Comparison of ENCODE assay signal across 28 cellular contexts in the genomic region with DNA sequence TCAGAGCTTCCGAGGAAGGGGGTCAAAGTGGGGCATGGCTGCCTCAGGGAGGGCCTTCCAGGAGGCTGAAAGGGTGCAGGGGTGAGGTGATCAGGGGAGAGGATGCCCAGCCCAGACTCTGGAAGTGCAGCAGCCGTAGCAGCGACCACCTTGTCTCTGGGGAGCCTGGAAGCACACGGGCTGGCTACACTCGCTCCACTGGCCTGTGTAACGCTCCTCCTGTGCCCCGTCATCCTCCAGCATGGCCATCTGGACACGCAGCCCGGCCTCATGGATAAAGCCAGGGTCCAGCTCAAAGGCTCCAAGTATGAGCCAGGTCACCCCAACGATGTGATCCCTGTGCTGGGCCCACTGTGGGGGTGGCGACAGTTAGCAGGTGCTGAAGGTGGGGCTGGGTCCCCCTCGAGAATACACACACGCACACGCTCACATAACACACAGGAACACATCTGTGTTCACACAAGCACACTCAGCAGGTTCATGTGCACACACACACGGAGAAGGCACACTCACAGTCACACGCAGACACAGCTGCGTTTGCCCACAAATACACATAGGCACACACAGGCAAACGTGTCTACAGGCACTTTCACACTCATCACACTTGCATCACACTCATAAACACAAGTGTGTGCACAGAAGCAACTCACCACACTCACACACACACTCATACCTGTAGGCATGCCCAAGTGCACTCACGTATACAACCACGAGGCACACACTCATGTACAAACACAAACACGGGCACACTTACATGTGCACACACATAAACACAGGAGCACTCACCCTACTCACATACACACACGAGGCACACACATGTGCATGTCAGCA. TPM values are rescaled to one million over a fixed set of nuclear protein-coding genes. Genes with fewer than 3 reads are reported as not detected.
A peak's percentile ranks its signal among the peaks of the same experiment; 100 is the strongest.
DNase-seq lines count a peak whose midpoint lies in the region; ATAC-seq, FAIRE-seq and TF ChIP-seq lines count a peak whose summit lies in the region.
"Had no signal": no experiment of that assay in that cellular context is flagged by ENCODE, and none has a peak within 500 bp of the region (broad histone marks: within the 10 kb centered on the region; RNA-seq: fewer than 3 reads in every experiment).

No MANE protein-coding gene starts in this region.

- H3K9me3 Mint-ChIP-seq in natural killer cell treated with Interleukin-12 subunit alpha and Interleukin-12 subunit beta and Interleukin-15 and Interleukin-18, amount 100 ng/mL, for 72 hours: no peaks in the 10 kb centered on the region
- H3K9me3 Mint-ChIP-seq in natural killer cell (no peaks in the 10 kb centered on the region), neural progenitor cell (no peaks in the 10 kb centered on the region), progenitor cell of endocrine pancreas (ENCODE audit: low read depth) (no peaks in the 10 kb centered on the region)
- H3K9me3 Mint-ChIP-seq in activated naive CD4-positive, alpha-beta T cell treated with anti-CD3 and anti-CD28 coated beads, Interleukin-2, amount 10 ng/mL, durations not matched to agents 7 days and 5 days: no peaks in the 10 kb centered on the region
- H3K9me3 Mint-ChIP-seq: activated naive CD4-positive, alpha-beta T cell treated with anti-CD3 and anti-CD28 coated beads, Interleukin-2, amount 50 U/mL, for 72 hours; activated T-cell treated with anti-CD3 and anti-CD28 coated beads, Interleukin-2, amount 50 U/mL, for 72 hours; naive thymus-derived CD4-positive, alpha-beta T cell; T-helper 2 cell treated with Interferon-gamma antibody and Interleukin-4, amounts not matched to agents 5 μg/mL and 100 μg/mL, for 36 hours had no signal

- no peak overlapping the region for H3K4me3 ChIP-seq in GM12878
- H3K4me3 ChIP-seq in neural progenitor cell: no peak overlapping the region
- H3K4me3 ChIP-seq: esophagus squamous epithelium, HAP-1, psoas muscle had no signal

- RAD21 ChIA-PET in GM12878 (lab: Charles Lee; ENCODE audit: unreplicated experiment): interaction anchor here (1.0 to 1.5 kb wide), 2 partner anchors 19 to 63 kb away, joined by 3 to 4 read pairs; a partner anchor contains a TSS

- ATAC-seq in natural killer cell treated with Interleukin-12 subunit alpha and Interleukin-12 subunit beta and Interleukin-15 and Interleukin-18, amount 100 ng/mL, for 72 hours: peak in 1 of 2 donors; percentile 4
- ATAC-seq in natural killer cell (no peak), GM12878 (no peak)
- ATAC-seq: activated T-cell treated with anti-CD3 and anti-CD28 coated beads, Interleukin-2, amount 50 U/mL, for 72 hours; psoas muscle had no signal

- FAIRE-seq in GM12878 (lab: Jason Lieb, UNC): no peak
- FAIRE-seq: A204.1, G401.6, HepG2 had no signal

- SMC1A ChIA-PET in GM12878 (lab: Charles Lee; ENCODE audit: uncharacterized antibody, unreplicated experiment): interaction anchor here (0.9 kb wide), 1 partner anchor 19 kb away, joined by 3 read pairs; a partner anchor contains a TSS

- H3K4me2 ChIP-seq in GM12878 (ENCODE audit: control insufficient read depth, insufficient read depth) (no peak overlapping the region), neural progenitor cell (no peak overlapping the region)
- H3K4me2 ChIP-seq: SK-N-SH had no signal

- no peak overlapping the region for H3K27ac ChIP-seq in GM12878 (ENCODE audit: control insufficient read depth, insufficient read depth)
- no peak overlapping the region for H3K27ac ChIP-seq in neural progenitor cell
- H3K27ac ChIP-seq: esophagus squamous epithelium, psoas muscle, RWPE1 had no signal

- WGBS in GM12878 (ENCODE audit: insufficient coverage, insufficient replicate concordance, low lambda C conversion rate, missing lambda C conversion rate): 59% methylated on average over 22 of the region's 22 CpGs

- H3K36me3 ChIP-seq in GM12878 (ENCODE audit: control insufficient read depth in 2 of 2, insufficient read depth in 2 of 2, low read length in 1 of 2): peaks cover 0 to 8% of the 10 kb centered on the region in 2 experiments; a peak in 2 of 4 replicates
- no peaks in the 10 kb centered on the region for H3K36me3 ChIP-seq in neural progenitor cell
- H3K36me3 ChIP-seq: BE2C, esophagus squamous epithelium had no signal

- no peaks in the 10 kb centered on the region for H3K36me3 Mint-ChIP-seq in natural killer cell treated with Interleukin-12 subunit alpha and Interleukin-12 subunit beta and Interleukin-15 and Interleukin-18, amount 100 ng/mL, for 72 hours
- no peaks in the 10 kb centered on the region for H3K36me3 Mint-ChIP-seq in natural killer cell
- H3K36me3 Mint-ChIP-seq in neural progenitor cell: peaks cover 5% of the 10 kb centered on the region
- H3K36me3 Mint-ChIP-seq in progenitor cell of endocrine pancreas (ENCODE audit: insufficient read depth): no peaks in the 10 kb centered on the region
- peaks cover 5% of the 10 kb centered on the region for H3K36me3 Mint-ChIP-seq in activated naive CD4-positive, alpha-beta T cell treated with anti-CD3 and anti-CD28 coated beads, Interleukin-2, amount 10 ng/mL, durations not matched to agents 7 days and 5 days
- H3K36me3 Mint-ChIP-seq: activated naive CD4-positive, alpha-beta T cell treated with anti-CD3 and anti-CD28 coated beads, Interleukin-2, amount 50 U/mL, for 72 hours had no signal

- H3K79me2 ChIP-seq in GM12878 (ENCODE audit: control insufficient read depth, insufficient read depth, low read length) (no peaks in the 10 kb centered on the region), neural progenitor cell (ENCODE audit: low read depth) (no peaks in the 10 kb centered on the region)

- H4K20me1 ChIP-seq in GM12878 (ENCODE audit: control insufficient read depth, insufficient read depth): no peaks in the 10 kb centered on the region
- H4K20me1 ChIP-seq in neural progenitor cell (ENCODE audit: low read depth): no peaks in the 10 kb centered on the region

- H3K9ac ChIP-seq in GM12878 (ENCODE audit: control insufficient read depth, insufficient read depth, low read length): no peak overlapping the region
- no peak overlapping the region for H3K9ac ChIP-seq in neural progenitor cell
- H3K9ac ChIP-seq: SK-N-SH had no signal

- H3K27ac Mint-ChIP-seq in natural killer cell treated with Interleukin-12 subunit alpha and Interleukin-12 subunit beta and Interleukin-15 and Interleukin-18, amount 100 ng/mL, for 72 hours: no peak overlapping the region
- H3K27ac Mint-ChIP-seq in natural killer cell (peak overlapping the region in 1 of 2 donors; percentile 24), neural progenitor cell (peak overlapping the region; percentile 54), progenitor cell of endocrine pancreas (no peak overlapping the region)
- no peak overlapping the region for H3K27ac Mint-ChIP-seq in activated naive CD4-positive, alpha-beta T cell treated with anti-CD3 and anti-CD28 coated beads, Interleukin-2, amount 10 ng/mL, durations not matched to agents 7 days and 5 days
- H3K27ac Mint-ChIP-seq: activated naive CD4-positive, alpha-beta T cell treated with anti-CD3 and anti-CD28 coated beads, Interleukin-2, amount 50 U/mL, for 72 hours; activated T-cell treated with anti-CD3 and anti-CD28 coated beads, Interleukin-2, amount 50 U/mL, for 72 hours; naive thymus-derived CD4-positive, alpha-beta T cell; T-helper 2 cell treated with Interferon-gamma antibody and Interleukin-4, amounts not matched to agents 5 μg/mL and 100 μg/mL, for 36 hours had no signal

- H3K4me3 Mint-ChIP-seq in natural killer cell treated with Interleukin-12 subunit alpha and Interleukin-12 subunit beta and Interleukin-15 and Interleukin-18, amount 100 ng/mL, for 72 hours: no peak overlapping the region
- no peak overlapping the region for H3K4me3 Mint-ChIP-seq in natural killer cell
- no peak overlapping the region for H3K4me3 Mint-ChIP-seq in neural progenitor cell
- no peak overlapping the region for H3K4me3 Mint-ChIP-seq in progenitor cell of endocrine pancreas (ENCODE audit: low read depth)
- H3K4me3 Mint-ChIP-seq in activated naive CD4-positive, alpha-beta T cell treated with anti-CD3 and anti-CD28 coated beads, Interleukin-2, amount 10 ng/mL, durations not matched to agents 7 days and 5 days: no peak overlapping the region
- H3K4me3 Mint-ChIP-seq: activated T-cell treated with anti-CD3 and anti-CD28 coated beads, Interleukin-2, amount 50 U/mL, for 72 hours; naive thymus-derived CD4-positive, alpha-beta T cell; T-helper 2 cell treated with Interferon-gamma antibody and Interleukin-4, amounts not matched to agents 5 μg/mL and 100 μg/mL, for 36 hours had no signal

- in situ Hi-C loops in GM12878 (cut with MboI): no loop called here

- POLR2A ChIA-PET in GM12878 (lab: Charles Lee): interaction anchor here (1.0 to 1.9 kb wide), 2 partner anchors 19 to 157 kb away, joined by 3 to 5 read pairs; a partner anchor contains a TSS

- CTCF ChIA-PET in GM12878 (lab: Yijun Ruan, JAX): no interaction called here
- CTCF ChIA-PET in activated naive CD4-positive, alpha-beta T cell treated with anti-CD3 and anti-CD28 coated beads, Interleukin-2, amount 10 ng/mL, durations not matched to agents 7 days and 5 days (lab: Charles Lee): interaction anchor here (0.6 kb wide), 1 partner anchor 59 kb away, joined by 3 read pairs; no protein-coding TSS in a partner anchor

- no peak overlapping the region for H2AFZ ChIP-seq in GM12878 (ENCODE audit: control insufficient read depth, low read depth, low read length)
- no peak overlapping the region for H2AFZ ChIP-seq in neural progenitor cell (replicated peaks)

- H3K27me3 ChIP-seq in GM12878 (replicated peaks in 1 of 2; ENCODE audit: control insufficient read depth in 2 of 2, insufficient read depth in 2 of 2, low read length in 1 of 2) (no peaks in the 10 kb centered on the region), neural progenitor cell (no peaks in the 10 kb centered on the region)
- H3K27me3 ChIP-seq: BE2C, esophagus squamous epithelium had no signal

- H3K27me3 Mint-ChIP-seq in natural killer cell treated with Interleukin-12 subunit alpha and Interleukin-12 subunit beta and Interleukin-15 and Interleukin-18, amount 100 ng/mL, for 72 hours: no peaks in the 10 kb centered on the region
- H3K27me3 Mint-ChIP-seq in natural killer cell (ENCODE audit: low read depth in 2 of 2) (no peaks in the 10 kb centered on the region), neural progenitor cell (ENCODE audit: insufficient read depth, low read depth) (peaks cover 2% of the 10 kb centered on the region), progenitor cell of endocrine pancreas (no peaks in the 10 kb centered on the region)
- H3K27me3 Mint-ChIP-seq in activated naive CD4-positive, alpha-beta T cell treated with anti-CD3 and anti-CD28 coated beads, Interleukin-2, amount 10 ng/mL, durations not matched to agents 7 days and 5 days: no peaks in the 10 kb centered on the region
- H3K27me3 Mint-ChIP-seq: naive thymus-derived CD4-positive, alpha-beta T cell had no signal

- intact Hi-C loops in natural killer cell (cut with micrococcal nuclease) (no loop called here), GM12878 (cut with micrococcal nuclease; ENCODE audit: unreplicated experiment) (no loop called here)

- peak; percentile 58 for TF ChIP-seq POLR2A in GM12878 (IDR thresholded peaks at IDR 0.05; ENCODE audit: low read depth, low read length)

- no peak for TF ChIP-seq RAD21 in GM12878 (IDR thresholded peaks at IDR 0.05; ENCODE audit: insufficient read depth, low read depth, low read length)

- H3K4me1 ChIP-seq in GM12878 (ENCODE audit: control insufficient read depth, insufficient read depth, low read length): peaks cover 25% of the 10 kb centered on the region
- H3K4me1 ChIP-seq in neural progenitor cell: no peaks in the 10 kb centered on the region
- H3K4me1 ChIP-seq: HAP-1, psoas muscle had no signal

- H3F3A ChIP-seq in neural progenitor cell (ENCODE audit: low read depth): no peaks in the 10 kb centered on the region

- BruUV-seq in GM12878 (replicated peaks; lab: Mats Ljungman, UMichigan): no TSS peak

- H3K9me3 ChIP-seq in GM12878 (replicated peaks; ENCODE audit: control insufficient read depth, insufficient read depth, low read length) (no peaks in the 10 kb centered on the region), neural progenitor cell (ENCODE audit: low read depth) (no peaks in the 10 kb centered on the region)
- H3K9me3 ChIP-seq: BE2C, esophagus squamous epithelium, HAP-1, psoas muscle, SK-N-SH had no signal

- TF ChIP-seq CTCF in natural killer cell (IDR thresholded peaks at IDR 0.05) (no peak), GM12878 (IDR thresholded peaks at IDR 0.05 in 2 of 3, conservative IDR thresholded peaks at IDR 0.05 in 1 of 3; ENCODE audit: control insufficient read depth in 2 of 3, extremely low read depth in 1 of 3, insufficient read depth in 1 of 3, low read depth in 3 of 3, low read length in 3 of 3) (no peak), neural progenitor cell (IDR thresholded peaks at IDR 0.05) (no peak), progenitor cell of endocrine pancreas (IDR thresholded peaks at IDR 0.05; ENCODE audit: unreplicated experiment) (no peak)

- DNase-seq in natural killer cell treated with Interleukin-12 subunit alpha and Interleukin-12 subunit beta and Interleukin-15 and Interleukin-18, amount 100 ng/mL, for 72 hours (ENCODE audit: low spot score): peak; percentile 23
- DNase-seq in natural killer cell: no peak
- DNase-seq in GM12878 (ENCODE audit: low read depth, low spot score): no peak
- DNase-seq in neural progenitor cell (ENCODE audit: low spot score): no peak
- DNase-seq in progenitor cell of endocrine pancreas (ENCODE audit: low spot score, unreplicated experiment): no peak
- DNase-seq in COLO829 (ENCODE audit: low spot score): no peak
- DNase-seq in stimulated activated naive CD4-positive, alpha-beta T cell (lab: John Stamatoyannopoulos, UW): no peak
- no peak for DNase-seq in activated naive CD4-positive, alpha-beta T cell treated with anti-CD3 and anti-CD28 coated beads, Interleukin-2, amount 10 ng/mL, durations not matched to agents 7 days and 5 days
- DNase-seq: activated T-cell treated with anti-CD3 and anti-CD28 coated beads, Interleukin-2, amount 50 U/mL, for 72 hours; BE2C; DMS 273 treated with DMSO at 0.1 percent for 48 hours; effector memory CD4-positive, alpha-beta T cell; esophagus squamous epithelium; kidney glomerular epithelial cell; naive thymus-derived CD4-positive, alpha-beta T cell; NCI-H1417 treated with DMSO at 0.1 percent for 48 hours; NCI-H2171; NCI-H524 treated with DMSO at 0.1 percent for 48 hours; psoas muscle; SK-N-SH; stimulated activated CD4-positive, alpha-beta T cell treated with anti-CD3 and anti-CD28 coated beads, Interleukin-4, amount 100 ng/mL, for 24 hours had no signal

- TF ChIP-seq EP300 in GM12878 (IDR thresholded peaks at IDR 0.05; ENCODE audit: borderline replicate concordance in 1 of 2, control insufficient read depth in 1 of 2, low read depth in 2 of 2, low read length in 2 of 2): no peak

- peaks cover 7 to 8% of the 10 kb centered on the region in 2 donors for H3K4me1 Mint-ChIP-seq in natural killer cell treated with Interleukin-12 subunit alpha and Interleukin-12 subunit beta and Interleukin-15 and Interleukin-18, amount 100 ng/mL, for 72 hours (ENCODE audit: low read depth in 2 of 2)
- H3K4me1 Mint-ChIP-seq in natural killer cell: peaks cover 6 to 32% of the 10 kb centered on the region in 2 donors
- no peaks in the 10 kb centered on the region for H3K4me1 Mint-ChIP-seq in neural progenitor cell
- no peaks in the 10 kb centered on the region for H3K4me1 Mint-ChIP-seq in progenitor cell of endocrine pancreas (ENCODE audit: low read depth)
- peaks cover 23% of the 10 kb centered on the region for H3K4me1 Mint-ChIP-seq in activated naive CD4-positive, alpha-beta T cell treated with anti-CD3 and anti-CD28 coated beads, Interleukin-2, amount 10 ng/mL, durations not matched to agents 7 days and 5 days

RNA-seq across cellular contexts. Expression of a gene that starts 19.3 kb away (rescaled TPM):
- total RNA-seq in natural killer cell treated with Interleukin-12 subunit alpha and Interleukin-12 subunit beta and Interleukin-15 and Interleukin-18, amount 100 ng/mL, for 72 hours: 10 to 100 TPM; 39.8 to 84.7 TPM
- total RNA-seq in natural killer cell: 10 to 100 TPM; 10.6 to 14.6 (median 11.3) TPM
- 38.3 and 42.5 TPM in 2 replicates for total RNA-seq in GM12878 (2013; cell fraction: nucleolus; rRNA removed)
- total RNA-seq in GM12878 (2014; rRNA removed): 25.0 and 25.6 TPM in 2 replicates
- 23.8 and 25.3 TPM in 2 replicates for total RNA-seq in GM12878 (2014; rRNA removed; fragmentation: Illumina TruSeq; extraction: Trizol)
- 56.0 and 58.3 TPM in 2 replicates for total RNA-seq in GM12878 (2021)
- 25.6 TPM for polyA plus RNA-seq in GM12878 (2011; ENCODE audit: low read depth)
- polyA plus RNA-seq in GM12878 (2011; rRNA removed): 54.9 and 65.8 TPM in 2 replicates
- polyA plus RNA-seq in GM12878 (2011; cell fraction: cytosol; rRNA removed): 105 and 107 TPM in 2 replicates
- 52.4 and 59.9 TPM in 2 replicates for polyA plus RNA-seq in GM12878 (2011; cell fraction: nucleus; rRNA removed)
- polyA plus RNA-seq in GM12878 (2012): 35.4 and 38.1 TPM in 2 replicates
- 23.1 and 39.1 TPM in 2 replicates for polyA plus RNA-seq in GM12878 (2014; fragmentation: Illumina TruSeq; extraction: Trizol)
- polyA plus RNA-seq in GM12878 (2014; fragmentation: Nextera tagmentation; extraction: Ambion mirVana): 100 to 1,000 TPM; 195 to 222 TPM
- 60.0 and 62.2 TPM in 2 replicates for polyA plus RNA-seq in GM12878 (2014; rRNA removed)
- 100 to 1,000 TPM; 106 to 115 TPM for polyA plus RNA-seq in GM12878 (2016; fragmentation: Nextera tagmentation; extraction: Ambion mirVana)
- polyA minus RNA-seq in GM12878 (2011; rRNA and poly(A)+ RNA removed): 66.7 and 70.0 TPM in 2 replicates
- 20.0 and 22.8 TPM in 2 replicates for polyA minus RNA-seq in GM12878 (2011; cell fraction: cytosol; rRNA and poly(A)+ RNA removed)
- 14.5 and 26.7 TPM in 2 replicates for polyA minus RNA-seq in GM12878 (2011; cell fraction: nucleus; rRNA and poly(A)+ RNA removed)
- 9.2 and 11.0 TPM in 2 replicates for total RNA-seq in neural progenitor cell (ENCODE audit: low replicate concordance)
- total RNA-seq in progenitor cell of endocrine pancreas: 11.1 and 13.9 TPM in 2 replicates

RNA-seq across cellular contexts. Expression of a gene that starts 19.5 kb away (rescaled TPM):
- 10 to 100 TPM; 35.6 to 39.8 TPM for total RNA-seq in natural killer cell treated with Interleukin-12 subunit alpha and Interleukin-12 subunit beta and Interleukin-15 and Interleukin-18, amount 100 ng/mL, for 72 hours
- total RNA-seq in natural killer cell (10 to 100 TPM in 2 of 3 donors, 1 to 10 TPM in 1; 6.4 to 13.4 (median 13.2) TPM), GM12878 (2014; rRNA removed) (68.5 and 79.9 TPM in 2 replicates), GM12878 (2014; rRNA removed; fragmentation: Illumina TruSeq; extraction: Trizol) (58.6 and 58.9 TPM in 2 replicates), GM12878 (2021) (69.8 and 72.6 TPM in 2 replicates), neural progenitor cell (ENCODE audit: low replicate concordance) (43.6 and 49.8 TPM in 2 replicates), progenitor cell of endocrine pancreas (52.0 and 53.9 TPM in 2 replicates)
- 19.0 and 21.4 TPM in 2 replicates for total RNA-seq in GM12878 (2013; cell fraction: nucleolus; rRNA removed)
- polyA plus RNA-seq in GM12878 (2011; ENCODE audit: low read depth): 95.4 TPM
- polyA plus RNA-seq in GM12878 (2011; rRNA removed) (39.9 and 56.9 TPM in 2 replicates), GM12878 (2014; fragmentation: Illumina TruSeq; extraction: Trizol) (40.2 and 65.9 TPM in 2 replicates), GM12878 (2014; fragmentation: Nextera tagmentation; extraction: Ambion mirVana) (10 to 100 TPM; 40.9 to 59.8 TPM), GM12878 (2014; rRNA removed) (84.2 and 90.2 TPM in 2 replicates), GM12878 (2016; fragmentation: Nextera tagmentation; extraction: Ambion mirVana) (100 to 1,000 TPM; 122 to 138 TPM)
- polyA plus RNA-seq in GM12878 (2011; cell fraction: cytosol; rRNA removed): 67.5 and 80.5 TPM in 2 replicates
- polyA plus RNA-seq in GM12878 (2011; cell fraction: nucleus; rRNA removed): 38.6 and 41.4 TPM in 2 replicates
- 52.2 and 67.8 TPM in 2 replicates for polyA plus RNA-seq in GM12878 (2012)
- polyA minus RNA-seq in GM12878 (2011; rRNA and poly(A)+ RNA removed): 20.5 and 23.6 TPM in 2 replicates
- polyA minus RNA-seq in GM12878 (2011; cell fraction: cytosol; rRNA and poly(A)+ RNA removed): 7.4 and 10.0 TPM in 2 replicates
- 7.1 and 12.8 TPM in 2 replicates for polyA minus RNA-seq in GM12878 (2011; cell fraction: nucleus; rRNA and poly(A)+ RNA removed)

RNA-seq across cellular contexts. Expression of a gene that starts 38.3 kb away (rescaled TPM):
- 1 to 10 TPM in 1 of 2 donors, under 1 TPM in 1; 0.84 to 2.5 TPM for total RNA-seq in natural killer cell treated with Interleukin-12 subunit alpha and Interleukin-12 subunit beta and Interleukin-15 and Interleukin-18, amount 100 ng/mL, for 72 hours
- total RNA-seq in natural killer cell (1 to 10 TPM in 1 of 3 donors, under 1 TPM in 2; 0.26 to 1.1 (median 0.78) TPM), GM12878 (2014; rRNA removed) (0.54 and 0.85 TPM in 2 replicates), GM12878 (2014; rRNA removed; fragmentation: Illumina TruSeq; extraction: Trizol) (0.14 and 0.36 TPM in 2 replicates), GM12878 (2021) (0.72 and 0.93 TPM in 2 replicates), neural progenitor cell (ENCODE audit: low replicate concordance) (11.0 and 24.4 TPM in 2 replicates), progenitor cell of endocrine pancreas (51.3 and 58.2 TPM in 2 replicates)
- 0.42 and 0.88 TPM in 2 replicates for total RNA-seq in GM12878 (2013; cell fraction: nucleolus; rRNA removed)
- 1.5 TPM for polyA plus RNA-seq in GM12878 (2011; ENCODE audit: low read depth)
- polyA plus RNA-seq in GM12878 (2011; rRNA removed) (0.04 TPM in 1 of 2 replicates, not detected in the other), GM12878 (2014; fragmentation: Illumina TruSeq; extraction: Trizol) (0.40 TPM in 1 of 2 replicates, not detected in the other), GM12878 (2014; fragmentation: Nextera tagmentation; extraction: Ambion mirVana) (under 1 TPM in 1 of 2 experiments, not detected in 1; 0.09 TPM), GM12878 (2014; rRNA removed) (0.19 and 0.42 TPM in 2 replicates), GM12878 (2016; fragmentation: Nextera tagmentation; extraction: Ambion mirVana) (not detected)
- 0.03 and 0.12 TPM in 2 replicates for polyA plus RNA-seq in GM12878 (2011; cell fraction: cytosol; rRNA removed)
- polyA plus RNA-seq in GM12878 (2011; cell fraction: nucleus; rRNA removed): 1.3 and 1.4 TPM in 2 replicates
- 1.6 and 2.0 TPM in 2 replicates for polyA plus RNA-seq in GM12878 (2012)
- not detected in 2 replicates for polyA minus RNA-seq in GM12878 (2011; rRNA and poly(A)+ RNA removed)
- polyA minus RNA-seq in GM12878 (2011; cell fraction: cytosol; rRNA and poly(A)+ RNA removed): 0.62 TPM in 1 of 2 replicates, not detected in the other
- polyA minus RNA-seq in GM12878 (2011; cell fraction: nucleus; rRNA and poly(A)+ RNA removed): 0.12 and 0.77 TPM in 2 replicates
- polyA plus RNA-seq: naive thymus-derived CD4-positive, alpha-beta T cell had no signal

RNA-seq across cellular contexts. Expression of a gene that starts 43.9 kb away (rescaled TPM):
- 10 to 100 TPM; 39.9 to 43.8 TPM for total RNA-seq in natural killer cell treated with Interleukin-12 subunit alpha and Interleukin-12 subunit beta and Interleukin-15 and Interleukin-18, amount 100 ng/mL, for 72 hours
- 10 to 100 TPM; 29.9 to 34.3 (median 31.5) TPM for total RNA-seq in natural killer cell
- 24.9 and 26.3 TPM in 2 replicates for total RNA-seq in GM12878 (2013; cell fraction: nucleolus; rRNA removed)
- 147 and 193 TPM in 2 replicates for total RNA-seq in GM12878 (2014; rRNA removed)
- total RNA-seq in GM12878 (2014; rRNA removed; fragmentation: Illumina TruSeq; extraction: Trizol): 25.7 and 37.3 TPM in 2 replicates
- total RNA-seq in GM12878 (2021): 70.8 and 74.1 TPM in 2 replicates
- polyA plus RNA-seq in GM12878 (2011; ENCODE audit: low read depth): 24.2 TPM
- 13.5 and 35.9 TPM in 2 replicates for polyA plus RNA-seq in GM12878 (2011; rRNA removed)
- 92.3 and 129 TPM in 2 replicates for polyA plus RNA-seq in GM12878 (2011; cell fraction: cytosol; rRNA removed)
- polyA plus RNA-seq in GM12878 (2011; cell fraction: nucleus; rRNA removed): 71.2 and 77.3 TPM in 2 replicates
- polyA plus RNA-seq in GM12878 (2012): 51.3 and 64.2 TPM in 2 replicates
- polyA plus RNA-seq in GM12878 (2014; fragmentation: Illumina TruSeq; extraction: Trizol): 1.2 and 14.8 TPM in 2 replicates
- 1 to 10 TPM in 1 of 2 experiments, under 1 TPM in 1; 0.32 to 4.8 TPM for polyA plus RNA-seq in GM12878 (2014; fragmentation: Nextera tagmentation; extraction: Ambion mirVana)
- polyA plus RNA-seq in GM12878 (2014; rRNA removed): 162 and 200 TPM in 2 replicates
- 10 to 100 TPM; 75.5 to 80.8 TPM for polyA plus RNA-seq in GM12878 (2016; fragmentation: Nextera tagmentation; extraction: Ambion mirVana)
- 9.1 and 38.3 TPM in 2 replicates for polyA minus RNA-seq in GM12878 (2011; rRNA and poly(A)+ RNA removed)
- 25.2 and 28.2 TPM in 2 replicates for polyA minus RNA-seq in GM12878 (2011; cell fraction: cytosol; rRNA and poly(A)+ RNA removed)
- polyA minus RNA-seq in GM12878 (2011; cell fraction: nucleus; rRNA and poly(A)+ RNA removed): 15.6 and 18.5 TPM in 2 replicates
- 21.2 and 63.4 TPM in 2 replicates for total RNA-seq in neural progenitor cell (ENCODE audit: low replicate concordance)
- total RNA-seq in progenitor cell of endocrine pancreas: 32.4 and 35.2 TPM in 2 replicates
